In the genomic region with DNA sequence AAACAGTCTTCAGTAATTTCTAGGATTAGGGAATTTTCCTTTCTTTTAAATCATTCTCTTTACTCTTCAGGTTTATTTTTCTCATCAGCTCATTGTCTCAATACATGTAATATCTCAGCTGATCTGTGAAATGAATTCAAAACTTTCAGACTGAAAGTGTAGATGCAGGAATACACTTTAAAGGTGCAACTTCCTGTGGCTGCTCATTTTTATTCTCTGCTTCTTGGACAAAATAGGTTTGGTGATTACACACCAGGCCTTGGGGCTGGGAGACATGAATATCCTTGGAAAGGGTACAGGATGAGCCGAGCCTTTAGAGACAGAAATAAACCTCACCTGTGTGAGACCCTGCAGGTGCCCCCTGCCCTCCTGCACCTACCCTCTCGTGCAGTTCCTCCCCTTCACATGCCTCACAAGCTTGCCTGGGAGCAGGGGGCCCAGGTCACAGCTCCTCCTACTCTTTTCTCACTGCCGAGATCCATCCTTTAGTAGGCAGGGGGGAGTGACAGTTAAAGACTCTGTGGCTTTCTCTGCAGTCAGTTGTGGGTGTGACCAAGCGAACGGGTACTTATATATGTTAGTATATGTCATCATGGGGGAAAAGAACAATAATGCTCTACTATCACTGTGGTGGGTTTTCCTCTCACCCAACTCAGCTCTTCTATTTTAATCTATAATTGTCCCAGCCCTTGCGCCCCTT, we compare ENCODE assay signal across 12 cellular contexts. TPM values are rescaled to one million over a fixed set of nuclear protein-coding genes. Genes with fewer than 3 reads are reported as not detected.
DNase-seq lines count a peak whose midpoint lies in the region; ATAC-seq and TF ChIP-seq lines count a peak whose summit lies in the region.
"Had no signal": no experiment of that assay in that cellular context is flagged by ENCODE, and none has a peak within 500 bp of the region (broad histone marks: within the 10 kb centered on the region; RNA-seq: fewer than 3 reads in every experiment).

No MANE protein-coding gene starts in this region.

- no peaks in the 10 kb centered on the region for H3K27me3 ChIP-seq in right cardiac atrium (ENCODE audit: control insufficient read depth, insufficient read depth)

- 52% methylated on average over 6 of the region's 6 CpGs for WGBS in right cardiac atrium

- H3K27ac ChIP-seq in right cardiac atrium (ENCODE audit: low read length) = no peak overlapping the region

- peak; percentile 54 for ATAC-seq in GM19351 (IDR thresholded peaks at IDR 0.05; ENCODE audit: unreplicated experiment)
- no peak for ATAC-seq in right cardiac atrium
- ATAC-seq: Panc1 had no signal

- H3K9me3 ChIP-seq in right cardiac atrium (ENCODE audit: control insufficient read depth, low read length) = no peaks in the 10 kb centered on the region

- intact Hi-C loops in activated naive CD4-positive, alpha-beta T cell treated with anti-CD3 and anti-CD28 coated beads for 36 hours (cut with micrococcal nuclease) = loop anchor here (1.0 to 10.0 kb wide), 4 partner anchors 11 to 965 kb away; a partner anchor contains a TSS
- intact Hi-C loops in right cardiac atrium (cut with DNase I) = no loop called here

- peaks cover 8% of the 10 kb centered on the region for H3K9me3 Mint-ChIP-seq in activated naive CD4-positive, alpha-beta T cell treated with anti-CD3 and anti-CD28 coated beads for 36 hours
- peaks cover 19% of the 10 kb centered on the region for H3K9me3 Mint-ChIP-seq in chondrocyte (ENCODE audit: low read depth)

- peak overlapping the region; percentile 34 for H3K4me3 Mint-ChIP-seq in activated naive CD4-positive, alpha-beta T cell treated with anti-CD3 and anti-CD28 coated beads for 36 hours
- H3K4me3 Mint-ChIP-seq in chondrocyte (ENCODE audit: unreplicated experiment) = no peak overlapping the region

- no peaks in the 10 kb centered on the region for H3K27me3 Mint-ChIP-seq in activated naive CD4-positive, alpha-beta T cell treated with anti-CD3 and anti-CD28 coated beads for 36 hours (ENCODE audit: low read depth)
- H3K27me3 Mint-ChIP-seq in chondrocyte (ENCODE audit: low read depth) = peaks cover 12% of the 10 kb centered on the region

- no peaks in the 10 kb centered on the region for H3K4me1 ChIP-seq in right cardiac atrium (ENCODE audit: control insufficient read depth, insufficient read depth, low read length)

- peaks cover 2% of the 10 kb centered on the region for H3K36me3 Mint-ChIP-seq in activated naive CD4-positive, alpha-beta T cell treated with anti-CD3 and anti-CD28 coated beads for 36 hours (ENCODE audit: low read depth)
- H3K36me3 Mint-ChIP-seq in chondrocyte (ENCODE audit: low read depth) = peaks cover 8% of the 10 kb centered on the region

- H3K4me3 ChIP-seq in right cardiac atrium (ENCODE audit: low read length) = no peak overlapping the region

- peak overlapping the region; percentile 74 for H3K27ac Mint-ChIP-seq in activated naive CD4-positive, alpha-beta T cell treated with anti-CD3 and anti-CD28 coated beads for 36 hours
- H3K27ac Mint-ChIP-seq in chondrocyte (ENCODE audit: unreplicated experiment) = no peak overlapping the region

- CTCF ChIA-PET in activated naive CD4-positive, alpha-beta T cell treated with anti-CD3 and anti-CD28 coated beads for 36 hours (lab: Charles Lee) = no interaction called here

- H3K4me1 Mint-ChIP-seq in activated naive CD4-positive, alpha-beta T cell treated with anti-CD3 and anti-CD28 coated beads for 36 hours (ENCODE audit: low read depth) = peaks cover 39% of the 10 kb centered on the region
- H3K4me1 Mint-ChIP-seq in chondrocyte (ENCODE audit: low read depth) = no peaks in the 10 kb centered on the region

- TF ChIP-seq CTCF in chondrocyte (IDR thresholded peaks at IDR 0.05) = no peak

- peak; percentile 73 for DNase-seq in NOMO-1 treated with DMSO at 0.1 percent for 48 hours (lab: John Stamatoyannopoulos, UW; ENCODE audit: unreplicated experiment)
- DNase-seq in activated naive CD4-positive, alpha-beta T cell treated with anti-CD3 and anti-CD28 coated beads for 36 hours = peak; percentile 59
- DNase-seq in stimulated activated CD4-positive, alpha-beta T cell treated with anti-CD3 and anti-CD28 coated beads, TNF-alpha, amount 100 ng/mL, for 24 hours (ENCODE audit: low read depth in 3 of 3) = peak in 2 of 3 experiments; percentile 5 to 24
- no peak for DNase-seq in chondrocyte (ENCODE audit: low spot score)
- no peak for DNase-seq in globus pallidus (ENCODE audit: low spot score)
- DNase-seq in AG08396 (ENCODE audit: low spot score) = no peak
- DNase-seq in right cardiac atrium = no peak
- DNase-seq: effector CD4-positive, alpha-beta T cell; NCI-H1105 had no signal

RNA-seq across cellular contexts. Expression of a gene that starts 23.6 kb away (rescaled TPM):
- not detected for total RNA-seq in activated naive CD4-positive, alpha-beta T cell treated with anti-CD3 and anti-CD28 coated beads for 36 hours
- total RNA-seq in chondrocyte (not detected in 3 replicates), right cardiac atrium (under 1 TPM in 1 of 4 donors, not detected in 3; 0.60 TPM)
- not detected for polyA plus RNA-seq in right cardiac atrium
- total RNA-seq: pulmonary artery endothelial cell had no signal

RNA-seq across cellular contexts. Expression of a gene that starts 56.2 kb away (rescaled TPM):
- not detected for total RNA-seq in activated naive CD4-positive, alpha-beta T cell treated with anti-CD3 and anti-CD28 coated beads for 36 hours
- total RNA-seq in chondrocyte = 0.25 TPM in 1 of 3 replicates, not detected in the others
- under 1 TPM in 1 of 4 donors, not detected in 3; 0.38 TPM for total RNA-seq in right cardiac atrium
- 0.23 TPM for polyA plus RNA-seq in right cardiac atrium
- total RNA-seq: pulmonary artery endothelial cell had no signal

Comparison
In these comparisons a context has a peak if more than half of its experiments do, and no peak if none do; other contexts are left out.
1. DNase-seq: peak in NOMO-1 treated with DMSO at 0.1 percent for 48 hours (single experiment), activated naive CD4-positive, alpha-beta T cell treated with anti-CD3 and anti-CD28 coated beads for 36 hours (single experiment) and stimulated activated CD4-positive, alpha-beta T cell treated with anti-CD3 and anti-CD28 coated beads, TNF-alpha, amount 100 ng/mL, for 24 hours (2 of 3); none in chondrocyte (single experiment), globus pallidus (single experiment), AG08396 (single experiment) and right cardiac atrium (0 of 3).